12 cellular contexts compared by ENCODE assay signal in genomic region chr6:85458184-85458583, GRCh38. TPM values are rescaled to one million over a fixed set of nuclear protein-coding genes. Genes with fewer than 3 reads are reported as not detected.
DNase-seq lines count a peak whose midpoint lies in the region; ATAC-seq and TF ChIP-seq lines count a peak whose summit lies in the region.
"Had no signal": no experiment of that assay in that cellular context is flagged by ENCODE, and none has a peak within 500 bp of the region (broad histone marks: within the 10 kb centered on the region; RNA-seq: fewer than 3 reads in every experiment).

No MANE protein-coding gene starts in this region.

- no peaks in the 10 kb centered on the region for H3K27me3 Mint-ChIP-seq in MCF 10A (ENCODE audit: insufficient read depth, unreplicated experiment)
- H3K27me3 Mint-ChIP-seq in T-cell = peaks cover 12 to 21% of the 10 kb centered on the region in 2 donors

- H3K27ac ChIP-seq in breast epithelium = peak overlapping the region in 1 of 2 donors; percentile 77
- peak overlapping the region; percentile 61 to 80 for H3K27ac ChIP-seq in aorta (ENCODE audit: low read depth in 1 of 2, low read length in 2 of 2)
- H3K27ac ChIP-seq: psoas muscle had no signal

- H3K4me3 Mint-ChIP-seq in MCF 10A (ENCODE audit: unreplicated experiment) (no peak overlapping the region), T-cell (peak overlapping the region in 1 of 3 donors; percentile 30)

- no peak for TF ChIP-seq CTCF in MCF 10A (IDR thresholded peaks at IDR 0.05; ENCODE audit: unreplicated experiment)
- no peak for TF ChIP-seq CTCF in breast epithelium (IDR thresholded peaks at IDR 0.05)

- WGBS in aorta, 2 donors = 51 to 56% methylated on average over 2 of the region's 2 CpGs

- DNase-seq in MCF 10A (ENCODE audit: unreplicated experiment) (no peak), breast epithelium (ENCODE audit: low spot score in 2 of 2) (no peak), T-cell (no peak), kidney tubule cell (ENCODE audit: low spot score) (peak; percentile 57), aorta (no peak), NCI-H345 (lab: John Stamatoyannopoulos, UW) (no peak), NCI-H526 (lab: John Stamatoyannopoulos, UW) (no peak), DMS153 treated with DMSO at 0.1 percent for 48 hours (lab: John Stamatoyannopoulos, UW; ENCODE audit: unreplicated experiment) (no peak)
- DNase-seq: BE2C, NCI-H69, psoas muscle, T1000 had no signal

- H3K36me3 Mint-ChIP-seq in MCF 10A (ENCODE audit: insufficient read depth, unreplicated experiment) (no peaks in the 10 kb centered on the region), T-cell (no peaks in the 10 kb centered on the region)

- H3K36me3 ChIP-seq in breast epithelium (no peaks in the 10 kb centered on the region), aorta (ENCODE audit: control insufficient read depth in 1 of 2, insufficient read depth in 2 of 2, low read length in 1 of 2) (no peaks in the 10 kb centered on the region)
- H3K36me3 ChIP-seq: BE2C had no signal

- H3K4me1 Mint-ChIP-seq in MCF 10A (ENCODE audit: insufficient read depth, unreplicated experiment) (peaks cover 78% of the 10 kb centered on the region), T-cell (peaks cover 70 to 91% (median 77%) of the 10 kb centered on the region in 3 donors)

- H3K4me1 ChIP-seq in breast epithelium = peaks cover 0 to 16% of the 10 kb centered on the region in 2 donors
- H3K4me1 ChIP-seq in aorta (ENCODE audit: control insufficient read depth in 1 of 2, insufficient read depth in 2 of 2, low read length in 2 of 2) = peaks cover 5 to 19% of the 10 kb centered on the region in 2 donors
- H3K4me1 ChIP-seq: psoas muscle had no signal

- no peaks in the 10 kb centered on the region for H3K9me3 ChIP-seq in breast epithelium
- H3K9me3 ChIP-seq in aorta (ENCODE audit: control insufficient read depth, low read length) = no peaks in the 10 kb centered on the region
- H3K9me3 ChIP-seq: BE2C, psoas muscle had no signal

- H3K9me3 Mint-ChIP-seq in MCF 10A (ENCODE audit: unreplicated experiment) (no peaks in the 10 kb centered on the region), T-cell (peaks cover 0 to 4% (median 0%) of the 10 kb centered on the region in 3 donors)

- no peak for TF ChIP-seq POLR2A in breast epithelium (IDR thresholded peaks at IDR 0.05)

- no TSS peak for BruUV-seq in MCF 10A (replicated peaks; lab: Mats Ljungman, UMichigan)

- H3K4me3 ChIP-seq in breast epithelium (no peak overlapping the region), aorta (ENCODE audit: low read length in 2 of 2) (no peak overlapping the region)
- H3K4me3 ChIP-seq: psoas muscle had no signal

- ATAC-seq in T-cell (replicated peaks in 1 of 4) (no peak), aorta (ENCODE audit: low FRiP score) (no peak)
- ATAC-seq: psoas muscle had no signal

- POLR2A ChIA-PET in MCF 10A (lab: Yijun Ruan, JAX) (interaction anchor here (0.7 to 7.8 kb wide), 3 partner anchors 8 to 97 kb away, joined by 3 to 107 read pairs (median 16); partner anchors contain the start of gene NT5E), T-cell (lab: Charles Lee) (no interaction called here)

- H3K27ac Mint-ChIP-seq in MCF 10A (ENCODE audit: low read depth, unreplicated experiment) = peak overlapping the region; percentile 24
- H3K27ac Mint-ChIP-seq in T-cell = peak overlapping the region; percentile 21 to 91

- H3K27me3 ChIP-seq in breast epithelium = no peaks in the 10 kb centered on the region
- no peaks in the 10 kb centered on the region for H3K27me3 ChIP-seq in aorta (ENCODE audit: control insufficient read depth in 1 of 2, insufficient read depth in 2 of 2, low read length in 1 of 2)
- H3K27me3 ChIP-seq: BE2C had no signal

- CTCF ChIA-PET in MCF 10A (lab: Yijun Ruan, JAX) = interaction anchor here (0.9 to 1.7 kb wide), 5 partner anchors 9 to 101 kb away, joined by 3 to 7 read pairs (median 4); partner anchors contain the start of gene NT5E
- CTCF ChIA-PET in T-cell (lab: Charles Lee) = interaction anchor here (0.6 to 1.3 kb wide), 3 partner anchors 9 to 133 kb away, joined by 3 to 4 read pairs (median 4); no protein-coding TSS in a partner anchor

- intact Hi-C loops in MCF 10A (cut with micrococcal nuclease) = no loop called here
- intact Hi-C loops in breast epithelium (cut with DNase I; ENCODE audit: low total_unique reads) = no loop called here
- intact Hi-C loops in aorta (cut with DNase I) = no loop called here

RNA-seq across cellular contexts. Expression of gene NT5E, which starts 8.3 kb away (rescaled TPM):
- 112 and 121 TPM in 2 replicates for total RNA-seq in MCF 10A (2022)
- total RNA-seq in breast epithelium = 10 to 100 TPM; 10.1 to 26.5 (median 11.4) TPM
- 10 to 100 TPM in 3 of 5 donors, 1 to 10 TPM in 2; 8.0 to 18.6 (median 11.0) TPM for total RNA-seq in T-cell
- total RNA-seq in aorta = 10 to 100 TPM; 63.2 to 68.9 TPM
- polyA plus RNA-seq in aorta = 10 to 100 TPM; 19.7 to 30.6 TPM
